9 cellular contexts compared by ENCODE assay signal in the genomic region with DNA sequence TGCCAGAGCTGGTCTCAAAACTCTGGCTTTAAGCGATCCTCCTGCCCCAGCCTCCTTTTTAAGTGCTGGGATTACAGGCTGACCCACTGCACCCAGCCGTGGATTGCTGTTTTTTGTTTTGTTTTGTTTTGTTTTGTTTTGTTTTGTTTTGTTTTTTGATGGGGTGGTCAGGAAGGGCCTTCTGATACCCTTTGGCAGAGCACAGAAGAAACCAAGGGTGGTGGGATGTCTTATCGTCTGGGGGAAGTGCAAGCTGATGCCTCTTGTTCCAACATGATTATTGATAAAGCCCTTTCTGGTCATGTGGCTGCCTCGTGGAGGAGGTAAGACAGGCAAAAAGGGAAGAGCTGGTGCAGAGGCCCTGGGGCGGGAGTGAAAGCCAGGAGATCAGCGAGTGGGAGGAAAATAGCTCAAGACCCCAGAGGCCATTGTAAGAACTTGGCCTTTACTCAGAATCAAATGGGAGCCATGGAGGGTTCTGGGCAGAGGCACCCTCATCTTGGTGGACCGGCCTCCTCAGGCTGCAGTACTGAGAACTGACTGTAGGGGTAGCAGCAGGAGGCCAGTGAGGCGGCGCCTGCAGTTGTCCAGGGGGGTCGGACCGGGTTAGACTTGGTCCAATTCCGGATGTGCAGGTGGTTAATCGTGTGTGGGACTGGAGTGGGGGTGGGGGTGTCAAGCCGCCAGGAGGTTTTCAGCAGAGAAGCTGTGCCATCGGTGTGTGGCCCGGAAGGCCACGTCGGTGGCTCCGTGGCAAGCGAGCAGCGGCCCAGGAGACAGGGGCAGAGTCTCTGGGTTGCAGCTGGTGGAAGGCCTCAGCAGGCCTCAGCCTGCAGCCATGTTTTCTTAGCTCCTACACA.
DNase-seq lines count a peak whose midpoint lies in the region; ATAC-seq and TF ChIP-seq lines count a peak whose summit lies in the region.
"Had no signal": no experiment of that assay in that cellular context is flagged by ENCODE, and none has a peak within 500 bp of the region (broad histone marks: within the 10 kb centered on the region; RNA-seq: fewer than 3 reads in every experiment).

No MANE protein-coding gene starts in this region.

- DNase-seq in GM10266 (ENCODE audit: extremely low spot score) (no peak), RWPE1 (ENCODE audit: low spot score) (no peak), psoas muscle (no peak), mesenchymal stem cell (no peak), DMS114 treated with DMSO at 0.1 percent for 48 hours (lab: John Stamatoyannopoulos, UW; ENCODE audit: unreplicated experiment) (no peak), epidermal melanocyte (ENCODE audit: insufficient read length, low spot score) (no peak), caudate nucleus (lab: John Stamatoyannopoulos, UW) (no peak)
- DNase-seq in effector CD4-positive, alpha-beta T cell: peak; percentile 9

- no peak overlapping the region for H3K23ac ChIP-seq in mesenchymal stem cell (ENCODE audit: low read length in 2 of 2)

- WGBS in psoas muscle, 3 donors: 84 to 87% (median 86%) methylated on average over 19 to 21 of the region's 21 CpGs
- WGBS in mesenchymal stem cell: 92% methylated on average over 14 of the region's 21 CpGs

- peaks cover 8% of the 10 kb centered on the region for H3K79me1 ChIP-seq in mesenchymal stem cell (replicated peaks; ENCODE audit: low read length, poor library complexity, severe bottlenecking)

- H2BK120ac ChIP-seq in mesenchymal stem cell (ENCODE audit: low read depth, low read length): no peak overlapping the region

- no peak overlapping the region for H3K14ac ChIP-seq in mesenchymal stem cell (ENCODE audit: low read length in 2 of 2)

- H2BK12ac ChIP-seq in mesenchymal stem cell (ENCODE audit: low read length in 2 of 2): no peak overlapping the region

- H2BK15ac ChIP-seq in mesenchymal stem cell (ENCODE audit: low read depth, poor library complexity, severe bottlenecking): no peak overlapping the region

- no peak overlapping the region for H2BK5ac ChIP-seq in mesenchymal stem cell (ENCODE audit: low read depth, low read length, poor library complexity, severe bottlenecking)

- intact Hi-C loops in psoas muscle (cut with DNase I): no loop called here

- H2AFZ ChIP-seq in mesenchymal stem cell (ENCODE audit: low read depth, low read length): no peak overlapping the region

- H3K9ac ChIP-seq in mesenchymal stem cell (ENCODE audit: low read length): no peak overlapping the region

- H3K9me3 ChIP-seq in psoas muscle: no peaks in the 10 kb centered on the region
- H3K9me3 ChIP-seq in mesenchymal stem cell (ENCODE audit: control insufficient read depth, low read length): no peaks in the 10 kb centered on the region
- H3K9me3 ChIP-seq: pancreas had no signal

- peak in 2 of 4 donors; percentile 47 to 53 for ATAC-seq in psoas muscle

- H4K91ac ChIP-seq in mesenchymal stem cell (ENCODE audit: low read length): no peak overlapping the region

- no peak overlapping the region for H4K8ac ChIP-seq in mesenchymal stem cell (ENCODE audit: low read length)

- H3K27ac ChIP-seq in RWPE1 (peak overlapping the region; percentile 16; the same call in 1 of the 2 replicates), psoas muscle (no peak overlapping the region), mesenchymal stem cell (ENCODE audit: low read length, poor library complexity, severe bottlenecking) (no peak overlapping the region), caudate nucleus (ENCODE audit: low read depth, low read length) (no peak overlapping the region)
- H3K27ac ChIP-seq: pancreas had no signal

- H3K18ac ChIP-seq in mesenchymal stem cell (ENCODE audit: low read depth in 1 of 2, low read length in 2 of 2): no peak overlapping the region

- H3K4me2 ChIP-seq in mesenchymal stem cell (ENCODE audit: low read length, poor library complexity, severe bottlenecking): no peak overlapping the region

- no peaks in the 10 kb centered on the region for H3K27me3 ChIP-seq in psoas muscle (ENCODE audit: insufficient read depth in 3 of 3, low read length in 2 of 3)
- H3K27me3 ChIP-seq in mesenchymal stem cell (ENCODE audit: control insufficient read depth in 1 of 2, insufficient read depth in 1 of 2, low read length in 2 of 2): no peaks in the 10 kb centered on the region
- H3K27me3 ChIP-seq: pancreas had no signal

- POLR2A ChIA-PET in RWPE1 (lab: Yijun Ruan, JAX; ENCODE audit: low non-redundant PET): no interaction called here

- no peak overlapping the region for H2AK5ac ChIP-seq in mesenchymal stem cell (ENCODE audit: low read length, severe bottlenecking)

- TF ChIP-seq CTCF in GM10266 (IDR thresholded peaks at IDR 0.05; ENCODE audit: control insufficient read depth, insufficient read depth, low read depth, missing control alignments): peak; percentile 48
- peak; percentile 53 for TF ChIP-seq CTCF in RWPE1 (conservative IDR thresholded peaks at IDR 0.05; ENCODE audit: low read depth)
- TF ChIP-seq CTCF in psoas muscle (IDR thresholded peaks at IDR 0.05): peak; percentile 40

- H3K4me1 ChIP-seq in psoas muscle (no peaks in the 10 kb centered on the region), mesenchymal stem cell (ENCODE audit: control insufficient read depth, insufficient read depth, low read depth, low read length) (peaks cover 26% of the 10 kb centered on the region)

- CTCF ChIA-PET in RWPE1 (lab: Yijun Ruan, JAX): interaction anchor here (0.6 to 2.5 kb wide), 10 partner anchors 10 to 332 kb away, joined by 3 to 18 read pairs (median 4); no protein-coding TSS in a partner anchor

- H3K36me3 ChIP-seq in psoas muscle (ENCODE audit: insufficient read depth in 1 of 2, low read depth in 1 of 2) (no peaks in the 10 kb centered on the region), mesenchymal stem cell (ENCODE audit: control insufficient read depth in 1 of 2, insufficient read depth in 2 of 2, low read depth in 1 of 2, low read length in 2 of 2) (no peaks in the 10 kb centered on the region)
- H3K36me3 ChIP-seq: pancreas had no signal

- H3K4me3 ChIP-seq in psoas muscle (no peak overlapping the region), mesenchymal stem cell (ENCODE audit: insufficient read depth in 1 of 2, low read depth in 1 of 2, low read length in 2 of 2) (no peak overlapping the region)
- H3K4me3 ChIP-seq: pancreas had no signal

- H3K4ac ChIP-seq in mesenchymal stem cell (ENCODE audit: low read depth in 1 of 2, low read length in 2 of 2): no peak overlapping the region
